ENCODE assay signal across 15 cellular contexts in genomic region chr3:51673802-51674654, GRCh38. TPM values are rescaled to one million over a fixed set of nuclear protein-coding genes. Genes with fewer than 3 reads are reported as not detected.
DNase-seq lines count a peak whose midpoint lies in the region; TF ChIP-seq lines count a peak whose summit lies in the region.
"Had no signal": no experiment of that assay in that cellular context is flagged by ENCODE, and none has a peak within 500 bp of the region (broad histone marks: within the 10 kb centered on the region; RNA-seq: fewer than 3 reads in every experiment).

No MANE protein-coding gene starts in this region.

- H3K4me3 Mint-ChIP-seq in activated CD4-positive, alpha-beta T cell treated with anti-CD3 and anti-CD28 coated beads, Interleukin-2, amount 10 ng/mL, durations not matched to agents 7 days and 5 days: peak overlapping the region; percentile 66
- no peak overlapping the region for H3K4me3 Mint-ChIP-seq in endothelial cell (ENCODE audit: unreplicated experiment)

- peak overlapping the region; percentile 78 for H3K27ac Mint-ChIP-seq in activated CD4-positive, alpha-beta T cell treated with anti-CD3 and anti-CD28 coated beads, Interleukin-2, amount 10 ng/mL, durations not matched to agents 7 days and 5 days
- peak overlapping the region; percentile 72 for H3K27ac Mint-ChIP-seq in endothelial cell (ENCODE audit: unreplicated experiment)

- DNase-seq in activated CD4-positive, alpha-beta T cell treated with anti-CD3 and anti-CD28 coated beads, Interleukin-2, amount 10 ng/mL, durations not matched to agents 7 days and 5 days: no peak
- no peak for DNase-seq in activated CD4-positive, alpha-beta T cell treated with anti-CD3 and anti-CD28 coated beads for 48 hours
- no peak for DNase-seq in RWPE1 (ENCODE audit: low spot score)
- DNase-seq in endothelial cell (ENCODE audit: low spot score): no peak
- DNase-seq in renal cortical epithelial cell (ENCODE audit: low read depth): peak; percentile 50
- no peak for DNase-seq in foreskin fibroblast
- DNase-seq in NCI-H526 treated with DMSO at 0.1 percent for 48 hours (lab: John Stamatoyannopoulos, UW): no peak
- no peak for DNase-seq in ecto neural progenitor cell (ENCODE audit: low spot score)
- DNase-seq: DMS53, mesendoderm, NCI-H1694, NCI-H526, RPMI8226 had no signal

- POLR2A ChIA-PET in activated CD4-positive, alpha-beta T cell treated with anti-CD3 and anti-CD28 coated beads, Interleukin-2, amount 10 ng/mL, durations not matched to agents 7 days and 5 days (lab: Charles Lee): no interaction called here
- POLR2A ChIA-PET in RWPE1 (lab: Yijun Ruan, JAX; ENCODE audit: low non-redundant PET): no interaction called here

- peak overlapping the region; percentile 66 for H3K27ac ChIP-seq in RWPE1
- H3K27ac ChIP-seq: KMS-11, vagina had no signal

- no peak overlapping the region for H3K4me3 ChIP-seq in foreskin fibroblast (ENCODE audit: low read depth in 1 of 2, low read length in 2 of 2)
- H3K4me3 ChIP-seq: vagina had no signal

- H3K36me3 Mint-ChIP-seq in activated CD4-positive, alpha-beta T cell treated with anti-CD3 and anti-CD28 coated beads, Interleukin-2, amount 10 ng/mL, durations not matched to agents 7 days and 5 days (ENCODE audit: low read depth): peaks cover 39% of the 10 kb centered on the region
- H3K36me3 Mint-ChIP-seq in endothelial cell (ENCODE audit: low read depth, unreplicated experiment): peaks cover 13% of the 10 kb centered on the region

- peaks cover 81% of the 10 kb centered on the region for H3K4me1 Mint-ChIP-seq in activated CD4-positive, alpha-beta T cell treated with anti-CD3 and anti-CD28 coated beads, Interleukin-2, amount 10 ng/mL, durations not matched to agents 7 days and 5 days
- peaks cover 31% of the 10 kb centered on the region for H3K4me1 Mint-ChIP-seq in endothelial cell (ENCODE audit: unreplicated experiment)

- TF ChIP-seq CTCF in RWPE1 (conservative IDR thresholded peaks at IDR 0.05; ENCODE audit: low read depth) (no peak), endothelial cell (IDR thresholded peaks at IDR 0.05; ENCODE audit: unreplicated experiment) (no peak), foreskin fibroblast (IDR thresholded peaks at IDR 0.05; ENCODE audit: low read depth, low read length) (no peak)

- H3K9me3 Mint-ChIP-seq in activated CD4-positive, alpha-beta T cell treated with anti-CD3 and anti-CD28 coated beads, Interleukin-2, amount 10 ng/mL, durations not matched to agents 7 days and 5 days: no peaks in the 10 kb centered on the region
- no peaks in the 10 kb centered on the region for H3K9me3 Mint-ChIP-seq in endothelial cell (ENCODE audit: unreplicated experiment)

- CTCF ChIA-PET in activated CD4-positive, alpha-beta T cell treated with anti-CD3 and anti-CD28 coated beads, Interleukin-2, amount 10 ng/mL, durations not matched to agents 7 days and 5 days (lab: Charles Lee): interaction anchor here (0.9 to 7.8 kb wide), 6 partner anchors 8 to 1058 kb away, joined by 3 to 144 read pairs (median 3); partner anchors contain the start of gene DCAF1
- CTCF ChIA-PET in RWPE1 (lab: Yijun Ruan, JAX): no interaction called here

- H3K27me3 Mint-ChIP-seq in activated CD4-positive, alpha-beta T cell treated with anti-CD3 and anti-CD28 coated beads, Interleukin-2, amount 10 ng/mL, durations not matched to agents 7 days and 5 days: no peaks in the 10 kb centered on the region
- peaks cover 15% of the 10 kb centered on the region for H3K27me3 Mint-ChIP-seq in endothelial cell (ENCODE audit: unreplicated experiment)

RNA-seq across cellular contexts. Expression of gene TEX264, which starts 3.0 kb away (rescaled TPM):
- 10 to 100 TPM; 75.2 to 81.4 TPM for total RNA-seq in activated CD4-positive, alpha-beta T cell treated with anti-CD3 and anti-CD28 coated beads, Interleukin-2, amount 10 ng/mL, durations not matched to agents 7 days and 5 days
- 23.8 TPM for total RNA-seq in endothelial cell (ENCODE audit: unreplicated experiment)
- total RNA-seq in renal cortical epithelial cell: 47.2 and 71.1 TPM in 2 replicates

RNA-seq across cellular contexts. Expression of gene GRM2, which starts 32.8 kb away (rescaled TPM):
- total RNA-seq in activated CD4-positive, alpha-beta T cell treated with anti-CD3 and anti-CD28 coated beads, Interleukin-2, amount 10 ng/mL, durations not matched to agents 7 days and 5 days: 1 to 10 TPM; 2.4 to 3.0 TPM
- total RNA-seq in endothelial cell (ENCODE audit: unreplicated experiment): 0.97 TPM
- total RNA-seq in renal cortical epithelial cell: 0.05 TPM in 1 of 2 replicates, not detected in the other
- total RNA-seq: vagina had no signal
